15 cellular contexts compared by ENCODE assay signal in genomic region chr9:122819326-122819725, GRCh38.
DNase-seq lines count a peak whose midpoint lies in the region; FAIRE-seq and TF ChIP-seq lines count a peak whose summit lies in the region.
"Had no signal": no experiment of that assay in that cellular context is flagged by ENCODE, and none has a peak within 500 bp of the region (broad histone marks: within the 10 kb centered on the region; RNA-seq: fewer than 3 reads in every experiment).

No MANE protein-coding gene starts in this region.

- FAIRE-seq in D721Med (lab: Jason Lieb, UNC), result no peak
- FAIRE-seq: pancreas had no signal

- H3K4me1 ChIP-seq in adipocyte (ENCODE audit: control insufficient read depth, insufficient read depth, low read length), result peaks cover 10% of the 10 kb centered on the region
- H3K4me1 ChIP-seq: pancreas had no signal

- peak; percentile 12 for DNase-seq in EL
- DNase-seq in adipocyte (ENCODE audit: low read depth), result peak; percentile 60
- peak; percentile 36 for DNase-seq in fibroblast of pulmonary artery (ENCODE audit: low read depth)
- peak; percentile 66 for DNase-seq in smooth muscle cell of the brain vasculature (ENCODE audit: low read depth, low spot score)
- DNase-seq in D721Med (ENCODE audit: insufficient read length, low spot score), result no peak
- DNase-seq in posterior cingulate gyrus, result no peak
- DNase-seq in RKO (ENCODE audit: low spot score), result no peak
- DNase-seq: activated CD4-positive, alpha-beta T cell treated with anti-CD3 and anti-CD28 coated beads for 48 hours; activated gamma-delta T cell treated with Interleukin-2 at 50 U/mL for 16 hours; cortex of kidney; KBM-7; NCI-H187; pancreas; stimulated activated CD4-positive, alpha-beta T cell treated with anti-CD3 and anti-CD28 coated beads, Interleukin-2, amount 100 ng/mL, for 48 hours had no signal

- no peak overlapping the region for H3K9ac ChIP-seq in adipocyte (ENCODE audit: low read length)

- no peaks in the 10 kb centered on the region for H3K9me3 ChIP-seq in adipocyte (ENCODE audit: control insufficient read depth, low read length)
- H3K9me3 ChIP-seq: pancreas had no signal

- H3K4me3 ChIP-seq in adipocyte (ENCODE audit: low read length) (no peak overlapping the region), fibroblast of pulmonary artery (replicated peaks; ENCODE audit: low read depth, low read length) (no peak overlapping the region)
- H3K4me3 ChIP-seq: pancreas, SK-N-MC had no signal

- no peaks in the 10 kb centered on the region for H3K27me3 ChIP-seq in adipocyte (replicated peaks; ENCODE audit: control insufficient read depth, insufficient read depth, low read length)
- H3K27me3 ChIP-seq: pancreas had no signal

- intact Hi-C loops in posterior cingulate gyrus (cut with DNase I), result loop anchor here (10.0 kb wide), 3 partner anchors 465 to 725 kb away; partner anchors contain the start of gene TTLL11

- peaks cover 58% of the 10 kb centered on the region for H3K36me3 ChIP-seq in adipocyte (ENCODE audit: control insufficient read depth, insufficient read depth, low read length, severe bottlenecking)

- no peak for TF ChIP-seq CTCF in fibroblast of pulmonary artery (IDR thresholded peaks at IDR 0.05; ENCODE audit: low read length, missing control alignments)
- TF ChIP-seq CTCF in D721Med (IDR thresholded peaks at IDR 0.05; ENCODE audit: insufficient read depth, missing control alignments), result no peak

Comparison
In these comparisons a context has a peak if more than half of its experiments do, and no peak if none do; other contexts are left out.
1. DNase-seq: peak in EL (single experiment), adipocyte (single experiment), fibroblast of pulmonary artery (single experiment) and smooth muscle cell of the brain vasculature (single experiment); none in D721Med (single experiment), posterior cingulate gyrus (0 of 10) and RKO (single experiment).